ENCODE assay signal across 8 cellular contexts in the genomic region with DNA sequence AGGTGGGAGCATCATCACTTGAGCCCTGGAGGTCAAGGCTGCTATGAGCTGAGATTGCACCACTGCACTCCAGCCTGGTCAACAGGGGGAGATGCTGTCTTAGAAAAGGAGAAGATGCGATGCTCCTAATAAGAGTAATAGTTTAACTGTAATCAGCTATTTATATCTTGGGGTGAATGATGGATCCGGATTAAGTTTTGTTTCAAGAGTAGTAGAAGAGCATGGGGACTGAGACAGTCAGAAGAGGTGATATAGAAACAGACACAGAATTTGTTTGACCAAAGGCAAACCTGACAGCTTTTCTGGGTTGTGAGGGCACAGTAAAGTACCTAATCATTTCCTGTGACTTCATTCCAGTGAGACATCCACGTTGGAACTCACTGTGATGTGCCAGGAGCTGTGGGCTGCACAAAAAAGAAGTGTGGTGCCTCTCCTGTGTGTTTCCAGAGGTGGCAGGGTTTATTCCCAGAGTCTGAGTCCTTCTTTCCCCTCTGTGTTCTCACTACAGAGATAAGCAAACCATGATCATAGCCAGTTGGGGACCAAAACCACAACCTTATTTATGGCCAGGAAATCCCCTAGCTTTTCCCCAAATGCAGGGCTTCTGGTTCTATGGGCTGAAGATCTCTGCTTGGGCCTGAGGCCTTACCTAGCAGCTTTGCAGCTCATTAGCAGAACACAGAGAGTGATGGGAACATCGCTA.
DNase-seq lines count a peak whose midpoint lies in the region; ATAC-seq lines count a peak whose summit lies in the region.

No MANE protein-coding gene starts in this region.

- H3K36me3 Mint-ChIP-seq in activated naive CD8-positive, alpha-beta T cell treated with anti-CD3 and anti-CD28 coated beads, Interleukin-2, amount 50 U/mL, for 24 hours (ENCODE audit: low read depth): peaks cover 2% of the 10 kb centered on the region

- ATAC-seq in GM19438 (IDR thresholded peaks at IDR 0.05; ENCODE audit: low read depth, unreplicated experiment): peak; percentile 54
- ATAC-seq in HG03432 (IDR thresholded peaks at IDR 0.05; ENCODE audit: unreplicated experiment): peak; percentile 70
- peak; percentile 67 for ATAC-seq in activated naive CD8-positive, alpha-beta T cell treated with anti-CD3 and anti-CD28 coated beads, Interleukin-2, amount 50 U/mL, for 24 hours

- H3K27ac Mint-ChIP-seq in activated naive CD8-positive, alpha-beta T cell treated with anti-CD3 and anti-CD28 coated beads, Interleukin-2, amount 50 U/mL, for 24 hours: peak overlapping the region; percentile 24

- H3K4me3 Mint-ChIP-seq in activated naive CD8-positive, alpha-beta T cell treated with anti-CD3 and anti-CD28 coated beads, Interleukin-2, amount 50 U/mL, for 24 hours: peak overlapping the region; percentile 1

- peaks cover 36% of the 10 kb centered on the region for H3K4me1 Mint-ChIP-seq in activated naive CD8-positive, alpha-beta T cell treated with anti-CD3 and anti-CD28 coated beads, Interleukin-2, amount 50 U/mL, for 24 hours

- DNase-seq in GM03348 (ENCODE audit: low spot score) (peak; percentile 19), hepatic stellate cell (ENCODE audit: low spot score) (no peak), NCI-H2107 (lab: John Stamatoyannopoulos, UW) (no peak), foreskin melanocyte (no peak), NCI-H187 (lab: John Stamatoyannopoulos, UW) (no peak)
- peak; percentile 11 for DNase-seq in activated naive CD8-positive, alpha-beta T cell treated with anti-CD3 and anti-CD28 coated beads, Interleukin-2, amount 50 U/mL, for 24 hours

- H3K27me3 Mint-ChIP-seq in activated naive CD8-positive, alpha-beta T cell treated with anti-CD3 and anti-CD28 coated beads, Interleukin-2, amount 50 U/mL, for 24 hours: no peaks in the 10 kb centered on the region

- H3K9me3 Mint-ChIP-seq in activated naive CD8-positive, alpha-beta T cell treated with anti-CD3 and anti-CD28 coated beads, Interleukin-2, amount 50 U/mL, for 24 hours: no peaks in the 10 kb centered on the region

Comparison
In these comparisons a context has a peak if more than half of its experiments do, and no peak if none do; other contexts are left out.
1. DNase-seq: peak in GM03348 (single experiment) and activated naive CD8-positive, alpha-beta T cell treated with anti-CD3 and anti-CD28 coated beads, Interleukin-2, amount 50 U/mL, for 24 hours (single experiment); none in hepatic stellate cell (single experiment), NCI-H2107 (single experiment), foreskin melanocyte (single experiment) and NCI-H187 (0 of 2).
2. Peak in every context shown above with its lines, with median percentiles within 50 percentile points of each other: ATAC-seq.